In the genomic region with DNA sequence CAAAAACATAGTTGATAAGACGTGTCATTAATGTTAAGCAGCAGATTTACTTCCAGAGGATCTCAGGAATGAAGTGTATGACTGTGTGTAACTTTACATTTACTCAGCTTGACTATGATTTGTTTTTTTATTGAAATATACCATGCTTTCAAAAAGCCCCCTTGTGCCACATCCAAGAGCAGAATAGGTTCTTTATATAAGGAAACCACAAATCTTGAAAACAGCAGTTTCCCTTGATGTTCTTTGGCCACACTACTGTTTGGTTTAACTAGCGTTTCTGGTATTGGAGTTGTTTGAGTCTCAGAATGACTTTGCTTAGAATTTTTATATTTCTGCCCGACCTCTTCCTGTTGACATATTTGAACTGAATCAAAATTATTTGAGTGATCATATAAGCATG, we compare ENCODE assay signal across 10 cellular contexts. TPM values are rescaled to one million over a fixed set of nuclear protein-coding genes. Genes with fewer than 3 reads are reported as not detected.
DNase-seq lines count a peak whose midpoint lies in the region; ATAC-seq, FAIRE-seq and TF ChIP-seq lines count a peak whose summit lies in the region.
"Had no signal": no experiment of that assay in that cellular context is flagged by ENCODE, and none has a peak within 500 bp of the region (broad histone marks: within the 10 kb centered on the region; RNA-seq: fewer than 3 reads in every experiment).

No MANE protein-coding gene starts in this region.

- H3K27me3 ChIP-seq in spleen (replicated peaks in 1 of 7) (no peaks in the 10 kb centered on the region), SJCRH30 (no peaks in the 10 kb centered on the region)

- H3K9me3 ChIP-seq in spleen (no peaks in the 10 kb centered on the region), SJCRH30 (replicated peaks) (no peaks in the 10 kb centered on the region)

- peak; percentile 77 for ATAC-seq in HG02870 (IDR thresholded peaks at IDR 0.05; ENCODE audit: unreplicated experiment)
- ATAC-seq: SK-N-SH treated with all-trans-retinoic acid at 6 μM for 48 hours had no signal

- H3K4me3 Mint-ChIP-seq in activated T-cell treated with anti-CD3 and anti-CD28 coated beads, Interleukin-2, amount 50 U/mL, for 24 hours: peak overlapping the region; percentile 37
- H3K4me3 Mint-ChIP-seq in T-helper 2 cell treated with Interferon-gamma antibody and Interleukin-4, amounts not matched to agents 5 μg/mL and 100 μg/mL, for 36 hours: peak overlapping the region; percentile 63

- no peaks in the 10 kb centered on the region for H3K27me3 Mint-ChIP-seq in activated T-cell treated with anti-CD3 and anti-CD28 coated beads, Interleukin-2, amount 50 U/mL, for 24 hours
- no peaks in the 10 kb centered on the region for H3K27me3 Mint-ChIP-seq in T-helper 2 cell treated with Interferon-gamma antibody and Interleukin-4, amounts not matched to agents 5 μg/mL and 100 μg/mL, for 36 hours (ENCODE audit: low read depth)

- H3K27ac ChIP-seq in spleen: peak overlapping the region in 5 of 8 donors; percentile 10 to 50 (median 28)
- no peak overlapping the region for H3K27ac ChIP-seq in SJCRH30

- WGBS in spleen, 5 donors: 28 to 49% (median 34%) methylated on average over 3 of the region's 3 CpGs

- no peak for TF ChIP-seq POLR2A in spleen (IDR thresholded peaks at IDR 0.05)

- H3K36me3 ChIP-seq in spleen (no peaks in the 10 kb centered on the region), SJCRH30 (no peaks in the 10 kb centered on the region)

- H3K27ac Mint-ChIP-seq in activated T-cell treated with anti-CD3 and anti-CD28 coated beads, Interleukin-2, amount 50 U/mL, for 24 hours: peak overlapping the region; percentile 87
- peak overlapping the region; percentile 84 for H3K27ac Mint-ChIP-seq in T-helper 2 cell treated with Interferon-gamma antibody and Interleukin-4, amounts not matched to agents 5 μg/mL and 100 μg/mL, for 36 hours

- H3K36me3 Mint-ChIP-seq in activated T-cell treated with anti-CD3 and anti-CD28 coated beads, Interleukin-2, amount 50 U/mL, for 24 hours (ENCODE audit: low read depth): peaks cover 74% of the 10 kb centered on the region
- H3K36me3 Mint-ChIP-seq in T-helper 2 cell treated with Interferon-gamma antibody and Interleukin-4, amounts not matched to agents 5 μg/mL and 100 μg/mL, for 36 hours (ENCODE audit: low read depth): peaks cover 48% of the 10 kb centered on the region

- TF ChIP-seq CTCF in spleen (IDR thresholded peaks at IDR 0.05 in 8 of 11, conservative IDR thresholded peaks at IDR 0.05 in 3 of 11): no peak

- DNase-seq in activated T-cell treated with anti-CD3 and anti-CD28 coated beads, Interleukin-2, amount 50 U/mL, for 24 hours: no peak
- DNase-seq in activated T-cell treated with anti-CD3 and anti-CD28 coated beads, Interleukin-2, amount 50 U/mL, for 1 hour: no peak
- DNase-seq in T-helper 2 cell treated with Interferon-gamma antibody and Interleukin-4, amounts not matched to agents 5 μg/mL and 100 μg/mL, for 36 hours (ENCODE audit: low spot score): peak; percentile 36
- DNase-seq in spleen (no peak), LoVo (ENCODE audit: low spot score) (no peak), RCC 7860 (ENCODE audit: low spot score) (no peak), SJCRH30 (no peak)
- DNase-seq: NCI-H1092 had no signal

- H3K4me3 ChIP-seq in spleen: no peak overlapping the region
- no peak overlapping the region for H3K4me3 ChIP-seq in SJCRH30

- H3K4me1 ChIP-seq in spleen: peaks cover 12 to 83% (median 36%) of the 10 kb centered on the region in 6 donors
- no peaks in the 10 kb centered on the region for H3K4me1 ChIP-seq in SJCRH30

- FAIRE-seq in RCC 7860 (lab: Jason Lieb, UNC): no peak

- intact Hi-C loops in spleen (cut with DNase I; ENCODE audit: low total_unique reads): no loop called here

- H3K4me1 Mint-ChIP-seq in activated T-cell treated with anti-CD3 and anti-CD28 coated beads, Interleukin-2, amount 50 U/mL, for 24 hours (ENCODE audit: low read depth): peaks cover 95% of the 10 kb centered on the region
- peaks cover 84% of the 10 kb centered on the region for H3K4me1 Mint-ChIP-seq in T-helper 2 cell treated with Interferon-gamma antibody and Interleukin-4, amounts not matched to agents 5 μg/mL and 100 μg/mL, for 36 hours (ENCODE audit: low read depth)

- H3K9me3 Mint-ChIP-seq in activated T-cell treated with anti-CD3 and anti-CD28 coated beads, Interleukin-2, amount 50 U/mL, for 24 hours: peaks cover 9% of the 10 kb centered on the region
- peaks cover 4% of the 10 kb centered on the region for H3K9me3 Mint-ChIP-seq in T-helper 2 cell treated with Interferon-gamma antibody and Interleukin-4, amounts not matched to agents 5 μg/mL and 100 μg/mL, for 36 hours

RNA-seq across cellular contexts. Expression of gene LRRC8C, which starts 25.0 kb away (rescaled TPM):
- total RNA-seq in spleen: 10 to 100 TPM; 16.0 to 33.0 (median 27.8) TPM
- polyA plus RNA-seq in spleen: 1 to 10 TPM; 3.7 to 3.9 (median 3.7) TPM
- 3.4 and 3.6 TPM in 2 replicates for total RNA-seq in SJCRH30 (2014; rRNA removed; shearing (Covaris generic))
